25 cellular contexts compared by ENCODE assay signal in genomic region chr19:34484328-34484727, GRCh38. TPM values are rescaled to one million over a fixed set of nuclear protein-coding genes. Genes with fewer than 3 reads are reported as not detected.
A peak's percentile ranks its signal among the peaks of the same experiment; 100 is the strongest.
DNase-seq lines count a peak whose midpoint lies in the region; ATAC-seq and TF ChIP-seq lines count a peak whose summit lies in the region.
"Had no signal": no experiment of that assay in that cellular context is flagged by ENCODE, and none has a peak within 500 bp of the region (broad histone marks: within the 10 kb centered on the region; RNA-seq: fewer than 3 reads in every experiment).

No MANE protein-coding gene starts in this region.

- intact Hi-C loops in Panc1 (cut with micrococcal nuclease; ENCODE audit: unreplicated experiment) (no loop called here), left ventricle myocardium superior (cut with micrococcal nuclease) (no loop called here), ovary (cut with DNase I) (loop anchor here in 2 of 4 donors (5.0 to 10.0 kb wide), 2 partner anchors 52 to 120 kb away; partner anchors contain the start of gene GPI (in 1 of the 2)), PC-3 (cut with micrococcal nuclease) (no loop called here)

- CTCF ChIA-PET in Panc1 (lab: Charles Lee) (no interaction called here), PC-3 (lab: Charles Lee) (no interaction called here)

- H3K4me3 ChIP-seq in Panc1 (ENCODE audit: low read depth in 2 of 2, low read length in 2 of 2) (no peak overlapping the region), ovary (peak overlapping the region; percentile 6), PC-3 (ENCODE audit: low read length) (no peak overlapping the region)
- H3K4me3 ChIP-seq: prostate gland, SK-N-MC had no signal

- H3K4me3 Mint-ChIP-seq in activated naive CD8-positive, alpha-beta T cell treated with anti-CD3 and anti-CD28 coated beads for 36 hours: no peak overlapping the region
- H3K4me3 Mint-ChIP-seq: central memory CD8-positive, alpha-beta T cell; natural killer cell; T-helper 2 cell treated with Interferon-gamma antibody and Interleukin-4, amounts not matched to agents 5 μg/mL and 100 μg/mL, for 36 hours had no signal

- in situ Hi-C loops in Panc1 (cut with HindIII; ENCODE audit: low pct_unique_long_range_greater_than_20kb, low sequenced_read_pairs): no loop called here

- no peaks in the 10 kb centered on the region for H3K36me3 Mint-ChIP-seq in activated naive CD8-positive, alpha-beta T cell treated with anti-CD3 and anti-CD28 coated beads for 36 hours

- no peak for TF ChIP-seq POLR2A in ovary (IDR thresholded peaks at IDR 0.05)

- H3K79me2 ChIP-seq in PC-3 (ENCODE audit: low read length): no peaks in the 10 kb centered on the region

- peaks cover 65% of the 10 kb centered on the region for H3K27me3 Mint-ChIP-seq in activated naive CD8-positive, alpha-beta T cell treated with anti-CD3 and anti-CD28 coated beads for 36 hours

- DNase-seq in 8988T (peak; percentile 63), Panc1 (ENCODE audit: low read depth, low spot score) (no peak), left ventricle myocardium superior (peak; percentile 83), ovary (peak in 2 of 5 donors; percentile 23 to 33), PC-3 (no peak), T1000 (lab: John Stamatoyannopoulos, UW) (no peak), iPS-NIHi7 (ENCODE audit: extremely low spot score) (no peak)
- DNase-seq in activated naive CD8-positive, alpha-beta T cell treated with anti-CD3 and anti-CD28 coated beads for 36 hours: no peak
- DNase-seq: ACHN; activated CD4-positive, alpha-beta T cell treated with anti-CD3 and anti-CD28 coated beads, Interleukin-2, amount 50 U/mL, for 1 hour; DND-41; foreskin fibroblast; H9; Karpas-422; MV-4-11; natural killer cell; NCI-H146; NCI-H2171 treated with DMSO at 0.1 percent for 48 hours; NCI-H524 had no signal

- H3K4me1 ChIP-seq in Panc1 (ENCODE audit: control insufficient read depth, insufficient read depth, low read length): peaks cover 15% of the 10 kb centered on the region
- H3K4me1 ChIP-seq in ovary (ENCODE audit: insufficient read depth): peaks cover 13% of the 10 kb centered on the region
- no peaks in the 10 kb centered on the region for H3K4me1 ChIP-seq in PC-3 (ENCODE audit: insufficient read depth, low read length)
- H3K4me1 ChIP-seq: prostate gland had no signal

- H3K4me2 ChIP-seq in PC-3 (ENCODE audit: low read length): no peak overlapping the region

- no peaks in the 10 kb centered on the region for H3K9me3 Mint-ChIP-seq in activated naive CD8-positive, alpha-beta T cell treated with anti-CD3 and anti-CD28 coated beads for 36 hours
- H3K9me3 Mint-ChIP-seq: activated naive CD4-positive, alpha-beta T cell treated with anti-CD3 and anti-CD28 coated beads, Interleukin-2, amount 50 U/mL, for 72 hours; central memory CD8-positive, alpha-beta T cell; natural killer cell; T-helper 2 cell treated with Interferon-gamma antibody and Interleukin-4, amounts not matched to agents 5 μg/mL and 100 μg/mL, for 36 hours had no signal

- H3K9me3 ChIP-seq in Panc1 (ENCODE audit: control insufficient read depth, insufficient read depth, low read depth, low read length) (no peaks in the 10 kb centered on the region), ovary (no peaks in the 10 kb centered on the region), PC-3 (ENCODE audit: low read length) (no peaks in the 10 kb centered on the region)
- H3K9me3 ChIP-seq: prostate gland had no signal

- no peak overlapping the region for H3K9ac ChIP-seq in PC-3 (ENCODE audit: low read length)

- H3K4me1 Mint-ChIP-seq in activated naive CD8-positive, alpha-beta T cell treated with anti-CD3 and anti-CD28 coated beads for 36 hours: no peaks in the 10 kb centered on the region

- no peak for TF ChIP-seq EP300 in ovary (IDR thresholded peaks at IDR 0.05)

- H3F3A ChIP-seq in PC-3 (ENCODE audit: low read length, unreplicated experiment): no peaks in the 10 kb centered on the region

- ATAC-seq in Panc1: no peak
- peak; percentile 83 for ATAC-seq in left ventricle myocardium superior
- no peak for ATAC-seq in PC-3
- ATAC-seq: activated naive CD4-positive, alpha-beta T cell treated with anti-CD3 and anti-CD28 coated beads, Interleukin-2, amount 50 U/mL, for 72 hours; natural killer cell had no signal

- H3K27me3 ChIP-seq in Panc1 (ENCODE audit: control insufficient read depth, insufficient read depth, low read length) (no peaks in the 10 kb centered on the region), ovary (no peaks in the 10 kb centered on the region), PC-3 (ENCODE audit: low read length) (no peaks in the 10 kb centered on the region)

- WGBS in ovary, 3 donors: 73 to 81% (median 76%) methylated on average over 9 of the region's 9 CpGs

- H2AFZ ChIP-seq in PC-3 (ENCODE audit: low read length): no peak overlapping the region

- H4K20me1 ChIP-seq in PC-3 (ENCODE audit: low read length): no peaks in the 10 kb centered on the region

- BruUV-seq in Panc1 (replicated peaks; lab: Mats Ljungman, UMichigan) (TSS peak; percentile 74), PC-3 (replicated peaks; lab: Mats Ljungman, UMichigan) (no TSS peak)

- TF ChIP-seq CTCF in Panc1 (IDR thresholded peaks at IDR 0.05): no peak
- no peak for TF ChIP-seq CTCF in ovary (IDR thresholded peaks at IDR 0.05)
- TF ChIP-seq CTCF in PC-3 (conservative IDR thresholded peaks at IDR 0.05; ENCODE audit: low read depth, low read length): no peak

- H3K9me2 ChIP-seq in PC-3 (replicated peaks; ENCODE audit: low read length): no peaks in the 10 kb centered on the region

- POLR2A ChIA-PET in Panc1 (lab: Charles Lee) (no interaction called here), PC-3 (lab: Charles Lee; ENCODE audit: unreplicated experiment) (no interaction called here)

- H3K36me3 ChIP-seq in Panc1 (ENCODE audit: control insufficient read depth, insufficient read depth, low read length): no peaks in the 10 kb centered on the region
- no peaks in the 10 kb centered on the region for H3K36me3 ChIP-seq in ovary
- no peaks in the 10 kb centered on the region for H3K36me3 ChIP-seq in PC-3 (ENCODE audit: low read depth, low read length)
- H3K36me3 ChIP-seq: prostate gland had no signal

- H3K27ac ChIP-seq in Panc1 (ENCODE audit: low read length) (no peak overlapping the region), ovary (no peak overlapping the region), PC-3 (ENCODE audit: low read length) (no peak overlapping the region)
- H3K27ac ChIP-seq: epithelial cell of prostate, prostate gland, SK-N-MC had no signal

- no peak overlapping the region for H3K27ac Mint-ChIP-seq in activated naive CD8-positive, alpha-beta T cell treated with anti-CD3 and anti-CD28 coated beads for 36 hours
- H3K27ac Mint-ChIP-seq: activated naive CD4-positive, alpha-beta T cell treated with anti-CD3 and anti-CD28 coated beads, Interleukin-2, amount 50 U/mL, for 72 hours; H9; natural killer cell; T-helper 2 cell treated with Interferon-gamma antibody and Interleukin-4, amounts not matched to agents 5 μg/mL and 100 μg/mL, for 36 hours had no signal

RNA-seq across cellular contexts. Expression of gene WTIP, which starts 2.8 kb away (rescaled TPM):
- total RNA-seq in Panc1 (2021; ENCODE audit: unreplicated experiment) (73.6 TPM), left ventricle myocardium superior (26.2 TPM), ovary (10 to 100 TPM; 13.4 to 38.4 (median 34.0) TPM), PC-3 (2014; rRNA removed) (5.2 and 7.5 TPM in 2 replicates)
- polyA plus RNA-seq in Panc1 (2012; ENCODE audit: insufficient read length): 72.0 TPM
- 10 to 100 TPM; 20.9 to 23.2 TPM for polyA plus RNA-seq in ovary
- total RNA-seq in activated naive CD8-positive, alpha-beta T cell treated with anti-CD3 and anti-CD28 coated beads for 36 hours: under 1 TPM; 0.23 to 0.36 TPM

RNA-seq across cellular contexts. Expression of gene UBA2, which starts 56.1 kb away (rescaled TPM):
- total RNA-seq in Panc1 (2021; ENCODE audit: unreplicated experiment): 215 TPM
- polyA plus RNA-seq in Panc1 (2012; ENCODE audit: insufficient read length): 228 TPM
- 51.1 TPM for total RNA-seq in left ventricle myocardium superior
- 100 to 1,000 TPM in 1 of 7 donors, 10 to 100 TPM in 6; 66.2 to 100 (median 86.1) TPM for total RNA-seq in ovary
- 10 to 100 TPM; 77.7 to 83.7 TPM for polyA plus RNA-seq in ovary
- total RNA-seq in PC-3 (2014; rRNA removed): 88.3 and 103 TPM in 2 replicates
- 100 to 1,000 TPM; 174 to 177 TPM for total RNA-seq in activated naive CD8-positive, alpha-beta T cell treated with anti-CD3 and anti-CD28 coated beads for 36 hours

Comparison
In these comparisons a context has a peak if more than half of its experiments do, and no peak if none do; other contexts are left out.
1. DNase-seq: peak in 8988T (single experiment) and left ventricle myocardium superior (single experiment); none in Panc1 (single experiment), PC-3 (single experiment), activated naive CD8-positive, alpha-beta T cell treated with anti-CD3 and anti-CD28 coated beads for 36 hours (single experiment), T1000 (single experiment) and iPS-NIHi7 (single experiment).